Comparison of ENCODE assay signal across 15 cellular contexts in genomic region chr13:89628567-89628966, GRCh38.
"Had no signal": no experiment of that assay in that cellular context is flagged by ENCODE, and none has a peak within 500 bp of the region (broad histone marks: within the 10 kb centered on the region; RNA-seq: fewer than 3 reads in every experiment).

No MANE protein-coding gene starts in this region.

- ATAC-seq: heart right ventricle; left lobe of liver; naive thymus-derived CD4-positive, alpha-beta T cell; psoas muscle; right lobe of liver; stimulated activated memory B cell treated with anti-CD40 and anti-IgM and Interleukin-4, amounts not matched to agents 10 μg/mL and 1 μg/mL and 100 μg/mL, for 72 hours had no signal

- H3K27me3 ChIP-seq: heart right ventricle, neutrophil, right lobe of liver, tibial nerve had no signal

- H3K9me3 ChIP-seq: heart right ventricle, neutrophil, psoas muscle, right lobe of liver, tibial nerve had no signal

- H3K27ac ChIP-seq: coronary artery, heart right ventricle, neutrophil, psoas muscle, right lobe of liver, tibial nerve had no signal

- DNase-seq: effector CD4-positive, alpha-beta T cell; endodermal cell; heart right ventricle; naive thymus-derived CD4-positive, alpha-beta T cell; nephron progenitor cell; psoas muscle; retina; right lobe of liver; stimulated activated CD4-positive, alpha-beta T cell treated with anti-CD3 and anti-CD28 coated beads, Interleukin-4, amount 100 ng/mL, for 1 hour had no signal

- H3K4me3 ChIP-seq: coronary artery, heart right ventricle, psoas muscle, right lobe of liver, tibial nerve had no signal

- H3K36me3 ChIP-seq: heart right ventricle, neutrophil, right lobe of liver, tibial nerve had no signal

- H3K4me1 ChIP-seq: heart right ventricle, psoas muscle, right lobe of liver, tibial nerve had no signal

- H3K27ac Mint-ChIP-seq: endodermal cell; naive thymus-derived CD4-positive, alpha-beta T cell; nephron progenitor cell; stimulated activated memory B cell treated with anti-CD40 and anti-IgM and Interleukin-4, amounts not matched to agents 10 μg/mL and 1 μg/mL and 100 μg/mL, for 72 hours; stimulated activated naive CD8-positive, alpha-beta T cell treated with anti-CD3 and anti-CD28 coated beads, Interleukin-15, Interleukin-2, amounts not matched to agents 100 ng/mL and 50 ng/mL, for 24 hours had no signal

- H3K4me3 Mint-ChIP-seq: endodermal cell; naive thymus-derived CD4-positive, alpha-beta T cell; nephron progenitor cell; stimulated activated memory B cell treated with anti-CD40 and anti-IgM and Interleukin-4, amounts not matched to agents 10 μg/mL and 1 μg/mL and 100 μg/mL, for 72 hours; stimulated activated naive CD8-positive, alpha-beta T cell treated with anti-CD3 and anti-CD28 coated beads, Interleukin-15, Interleukin-2, amounts not matched to agents 100 ng/mL and 50 ng/mL, for 24 hours had no signal

- H3K27me3 Mint-ChIP-seq: naive thymus-derived CD4-positive, alpha-beta T cell; stimulated activated memory B cell treated with anti-CD40 and anti-IgM and Interleukin-4, amounts not matched to agents 10 μg/mL and 1 μg/mL and 100 μg/mL, for 72 hours; stimulated activated naive CD8-positive, alpha-beta T cell treated with anti-CD3 and anti-CD28 coated beads, Interleukin-15, Interleukin-2, amounts not matched to agents 100 ng/mL and 50 ng/mL, for 24 hours had no signal

- H3K36me3 Mint-ChIP-seq: naive thymus-derived CD4-positive, alpha-beta T cell; stimulated activated memory B cell treated with anti-CD40 and anti-IgM and Interleukin-4, amounts not matched to agents 10 μg/mL and 1 μg/mL and 100 μg/mL, for 72 hours had no signal

- H3K9me3 Mint-ChIP-seq: endodermal cell, nephron progenitor cell had no signal

- H3K4me1 Mint-ChIP-seq: endodermal cell; naive thymus-derived CD4-positive, alpha-beta T cell; nephron progenitor cell; stimulated activated memory B cell treated with anti-CD40 and anti-IgM and Interleukin-4, amounts not matched to agents 10 μg/mL and 1 μg/mL and 100 μg/mL, for 72 hours had no signal
